Comparison of ENCODE assay signal across 8 cellular contexts in the genomic region with DNA sequence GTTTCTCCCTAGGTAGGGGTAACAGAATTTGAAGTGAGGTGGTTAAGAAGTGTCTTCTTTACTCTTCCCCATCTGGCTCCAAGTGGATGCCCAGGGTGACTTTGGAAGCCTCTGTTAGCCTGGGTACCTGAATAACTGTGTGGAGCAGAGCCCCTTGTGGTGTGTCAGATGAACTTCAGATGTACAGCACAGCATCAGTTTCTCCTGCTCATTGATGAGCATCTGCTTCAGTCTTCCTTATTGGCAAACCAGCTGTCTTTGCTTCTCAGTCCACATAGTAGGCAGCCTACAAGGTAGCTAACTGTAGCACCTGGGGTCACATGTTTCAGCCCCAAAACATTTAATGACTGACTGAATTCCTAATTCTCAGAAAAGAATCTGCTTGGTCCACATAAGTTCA.
A peak's percentile ranks its signal among the peaks of the same experiment; 100 is the strongest.
DNase-seq lines count a peak whose midpoint lies in the region; ATAC-seq lines count a peak whose summit lies in the region.

No MANE protein-coding gene starts in this region.

- DNase-seq in AML-193 (lab: John Stamatoyannopoulos, UW) (peak; percentile 31 to 41), SKM-1 treated with dmso at 0.1 percent for 144 hours (lab: John Stamatoyannopoulos, UW; ENCODE audit: unreplicated experiment) (peak; percentile 5), iris pigment epithelial cell (ENCODE audit: low read depth) (peak; percentile 39), activated gamma-delta T cell (lab: John Stamatoyannopoulos, UW) (no peak), NCI-H1105 treated with DMSO at 0.1 percent for 48 hours (lab: John Stamatoyannopoulos, UW) (no peak)
- no peak for DNase-seq in activated T-cell treated with anti-CD3 and anti-CD28 coated beads, Interleukin-2, amount 50 U/mL, for 1 hour

- peak; percentile 86 for ATAC-seq in GM18502 (IDR thresholded peaks at IDR 0.05; ENCODE audit: poor library complexity, unreplicated experiment)
- ATAC-seq in HG03280 (IDR thresholded peaks at IDR 0.05; ENCODE audit: unreplicated experiment), result peak; percentile 93

Comparison
In these comparisons a context has a peak if more than half of its experiments do, and no peak if none do; other contexts are left out.
1. DNase-seq: peak in AML-193 (2 of 2), SKM-1 treated with dmso at 0.1 percent for 144 hours (single experiment) and iris pigment epithelial cell (single experiment); none in activated gamma-delta T cell (single experiment), activated T-cell treated with anti-CD3 and anti-CD28 coated beads, Interleukin-2, amount 50 U/mL, for 1 hour (single experiment) and NCI-H1105 treated with DMSO at 0.1 percent for 48 hours (single experiment).